7 cellular contexts compared by ENCODE assay signal in genomic region chr9:136095028-136095494, GRCh38. TPM values are rescaled to one million over a fixed set of nuclear protein-coding genes. Genes with fewer than 3 reads are reported as not detected.
DNase-seq lines count a peak whose midpoint lies in the region; ATAC-seq and TF ChIP-seq lines count a peak whose summit lies in the region.

TSS of gene NACC2 (minus strand) at chr9:136095289. CDS start at chr9:136050521, 44,768 bp downstream.

- 0 to 1% methylated on average over 57 to 77 of the region's 78 CpGs; no CpG with 5 or more reads in 2 of the 4 donors for WGBS in adrenal gland, 4 donors

- H3K27me3 ChIP-seq in adrenal gland (no peaks in the 10 kb centered on the region), left ventricle myocardium inferior (ENCODE audit: low read depth) (no peaks in the 10 kb centered on the region)

- H3K4me3 ChIP-seq in GM08714 (ENCODE audit: low read length), result peak within 1 kb of the TSS; percentile 56
- peak within 1 kb of the TSS in 3 of 4 donors; percentile 53 to 92 (median 78) for H3K4me3 ChIP-seq in adrenal gland
- peak within 1 kb of the TSS; percentile 95 for H3K4me3 ChIP-seq in left ventricle myocardium inferior

- H3K4me1 Mint-ChIP-seq in progenitor cell of endocrine pancreas (ENCODE audit: low read depth), result peaks cover 4% of the 10 kb centered on the region

- H3K9me3 ChIP-seq in adrenal gland (replicated peaks in 1 of 3) (no peaks in the 10 kb centered on the region), left ventricle myocardium inferior (replicated peaks) (no peaks in the 10 kb centered on the region)

- peaks cover 14% of the 10 kb centered on the region for H3K27me3 Mint-ChIP-seq in progenitor cell of endocrine pancreas

- peak within 1 kb of the TSS; percentile 81 to 99 (median 85) for H3K27ac ChIP-seq in adrenal gland
- H3K27ac ChIP-seq in left ventricle myocardium inferior (replicated peaks), result peak within 1 kb of the TSS; percentile 99

- intact Hi-C loops in adrenal gland (cut with DNase I) (no loop called here), left ventricle myocardium inferior (cut with micrococcal nuclease) (no loop called here)

- TF ChIP-seq CTCF in adrenal gland (IDR thresholded peaks at IDR 0.05), result peak in 1 of 6 experiments; percentile 4
- no peak for TF ChIP-seq CTCF in left ventricle myocardium inferior (IDR thresholded peaks at IDR 0.05; ENCODE audit: borderline replicate concordance)
- TF ChIP-seq CTCF in progenitor cell of endocrine pancreas (IDR thresholded peaks at IDR 0.05; ENCODE audit: unreplicated experiment), result no peak

- H3K27ac Mint-ChIP-seq in progenitor cell of endocrine pancreas, result no peak within 1 kb of the TSS

- DNase-seq in NCI-H460 (ENCODE audit: extremely low read depth, low read depth) (peak; percentile 62), adrenal gland (peak in 6 of 7 donors; percentile 66 to 77 (median 70)), left ventricle myocardium inferior (peak; percentile 82), progenitor cell of endocrine pancreas (ENCODE audit: low spot score, unreplicated experiment) (no peak), NCI-H2107 (lab: John Stamatoyannopoulos, UW) (no peak)

- TF ChIP-seq POLR2A in adrenal gland (IDR thresholded peaks at IDR 0.05), result peak; percentile 14 to 55

- peak within 1 kb of the TSS; percentile 71 for H3K4me3 Mint-ChIP-seq in progenitor cell of endocrine pancreas (ENCODE audit: low read depth)

- H3K36me3 ChIP-seq in adrenal gland (replicated peaks in 1 of 2), result no peaks in the 10 kb centered on the region
- H3K36me3 ChIP-seq in left ventricle myocardium inferior, result peaks cover 5% of the 10 kb centered on the region

- no peaks in the 10 kb centered on the region for H3K36me3 Mint-ChIP-seq in progenitor cell of endocrine pancreas (ENCODE audit: insufficient read depth)

- ATAC-seq in HG02588 (IDR thresholded peaks at IDR 0.05; ENCODE audit: unreplicated experiment), result no peak

- H3K9me3 Mint-ChIP-seq in progenitor cell of endocrine pancreas (ENCODE audit: low read depth), result no peaks in the 10 kb centered on the region

- H3K4me1 ChIP-seq in adrenal gland (replicated peaks in 1 of 2) (peaks cover 17 to 40% of the 10 kb centered on the region in 2 donors), left ventricle myocardium inferior (peaks cover 66% of the 10 kb centered on the region)

RNA-seq across cellular contexts. Expression of gene NACC2, which starts in this region (rescaled TPM):
- total RNA-seq in NCI-H460 (2014; rRNA removed; shearing (Covaris generic)), result 26.1 and 27.0 TPM in 2 replicates
- 26.3 and 29.5 TPM in 2 replicates for polyA plus RNA-seq in NCI-H460 (2014; cell fraction: nucleus; rRNA removed)
- total RNA-seq in adrenal gland (10 to 100 TPM; 27.2 to 61.0 (median 38.6) TPM), left ventricle myocardium inferior (29.5 TPM), progenitor cell of endocrine pancreas (11.6 and 12.9 TPM in 2 replicates)
- polyA plus RNA-seq in adrenal gland, result 10 to 100 TPM in 1 of 3 donors, 1 to 10 TPM in 2; 5.7 to 11.3 (median 7.1) TPM

Comparison
In these comparisons a context has a peak if more than half of its experiments do, and no peak if none do; other contexts are left out.
1. DNase-seq: peak in NCI-H460 (single experiment), adrenal gland (6 of 7) and left ventricle myocardium inferior (single experiment); none in progenitor cell of endocrine pancreas (single experiment) and NCI-H2107 (single experiment).
2. Peak in every context shown above with its lines, with median percentiles within 50 percentile points of each other: H3K4me3 ChIP-seq.